21 cellular contexts compared by ENCODE assay signal in the genomic region with DNA sequence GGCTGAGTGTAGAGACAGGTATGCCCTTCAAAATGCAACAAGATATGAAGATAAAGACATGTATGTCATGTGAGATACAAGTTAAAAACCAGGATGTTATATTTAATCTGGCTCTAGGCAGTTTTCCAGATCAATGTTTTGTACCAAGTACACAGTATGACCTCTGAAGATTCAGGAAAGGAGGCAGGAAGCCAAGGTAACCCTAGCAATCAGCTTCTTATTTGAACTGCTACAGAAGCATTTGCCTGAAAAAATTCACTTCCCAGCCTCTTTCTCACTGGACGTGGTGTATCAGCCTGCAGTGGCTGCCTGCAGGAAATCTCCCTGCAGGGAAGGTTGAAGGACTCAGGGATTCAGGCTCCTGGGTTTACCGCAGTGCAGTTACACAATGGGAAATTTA. TPM values are rescaled to one million over a fixed set of nuclear protein-coding genes. Genes with fewer than 3 reads are reported as not detected.
A peak's percentile ranks its signal among the peaks of the same experiment; 100 is the strongest.
DNase-seq lines count a peak whose midpoint lies in the region; ATAC-seq, FAIRE-seq and TF ChIP-seq lines count a peak whose summit lies in the region.
"Had no signal": no experiment of that assay in that cellular context is flagged by ENCODE, and none has a peak within 500 bp of the region (broad histone marks: within the 10 kb centered on the region; RNA-seq: fewer than 3 reads in every experiment).

No MANE protein-coding gene starts in this region.

- H3K36me3 ChIP-seq in right atrium auricular region, result no peaks in the 10 kb centered on the region
- no peaks in the 10 kb centered on the region for H3K36me3 ChIP-seq in small intestine (ENCODE audit: control insufficient read depth in 2 of 2, insufficient read depth in 2 of 2, low read length in 2 of 2)
- H3K36me3 ChIP-seq: SJSA1 had no signal

- H3K27me3 ChIP-seq in right atrium auricular region (no peaks in the 10 kb centered on the region), small intestine (ENCODE audit: control insufficient read depth in 2 of 2, insufficient read depth in 2 of 2, low read length in 2 of 2) (peaks cover 0 to 3% of the 10 kb centered on the region in 2 donors)
- H3K27me3 ChIP-seq: SJSA1 had no signal

- H3K4me3 ChIP-seq in right atrium auricular region (no peak overlapping the region), small intestine (ENCODE audit: low read depth in 1 of 2, low read length in 2 of 2) (no peak overlapping the region)
- H3K4me3 ChIP-seq: PC-9, SJSA1 had no signal

- no peak for FAIRE-seq in small intestine (lab: Jason Lieb, UNC)
- FAIRE-seq: GM12892, GM18507, HepG2 had no signal

- ATAC-seq in Right ventricle myocardium inferior, result peak; percentile 34
- ATAC-seq in HG02759 (IDR thresholded peaks at IDR 0.05; ENCODE audit: unreplicated experiment), result no peak
- ATAC-seq in GM18519 (IDR thresholded peaks at IDR 0.05; ENCODE audit: low FRiP score, unreplicated experiment), result no peak
- ATAC-seq: HepG2 had no signal

- H3K27ac ChIP-seq in right atrium auricular region (no peak overlapping the region), small intestine (ENCODE audit: low read depth in 1 of 2, low read length in 1 of 2) (no peak overlapping the region)
- H3K27ac ChIP-seq: PC-9, SJSA1 had no signal

- intact Hi-C loops in Right ventricle myocardium inferior (cut with DNase I), result no loop called here

- DNase-seq in Right ventricle myocardium inferior (ENCODE audit: missing footprints), result no peak
- no peak for DNase-seq in right atrium auricular region (ENCODE audit: low spot score)
- DNase-seq in NCI-H69 (lab: John Stamatoyannopoulos, UW), result peak; percentile 74
- DNase-seq in medulla oblongata (ENCODE audit: extremely low spot score), result peak; percentile 46
- DNase-seq in small intestine, result peak; percentile 16
- DNase-seq in activated CD4-positive, alpha-beta T cell treated with anti-CD3 and anti-CD28 coated beads for 4 hours, result no peak
- DNase-seq: ACHN; CD8-positive, alpha-beta memory T cell; EL; GOT3; KG1; NCI-H1436; NCI-H2081 treated with DMSO at 0.1 percent for 48 hours; NCI-H2227 treated with DMSO at 0.1 percent for 48 hours; PC-9 had no signal

- 29 to 39% (median 32%) methylated on average over 2 of the region's 2 CpGs for WGBS in small intestine, 3 donors

- H3K9me3 ChIP-seq in right atrium auricular region (no peaks in the 10 kb centered on the region), small intestine (ENCODE audit: control insufficient read depth, low read depth) (no peaks in the 10 kb centered on the region)
- H3K9me3 ChIP-seq: SJSA1 had no signal

- H3K4me1 ChIP-seq in right atrium auricular region (no peaks in the 10 kb centered on the region), small intestine (ENCODE audit: control insufficient read depth in 2 of 2, insufficient read depth in 1 of 2, low read depth in 1 of 2, low read length in 1 of 2) (peaks cover 0 to 2% of the 10 kb centered on the region in 2 donors)
- H3K4me1 ChIP-seq: SJSA1 had no signal

- TF ChIP-seq CTCF in right atrium auricular region (IDR thresholded peaks at IDR 0.05), result no peak

RNA-seq across cellular contexts. Expression of a gene that starts 24.1 kb away (rescaled TPM):
- total RNA-seq in Right ventricle myocardium inferior (0.27 TPM), right atrium auricular region (under 1 TPM in 1 of 2 donors, not detected in 1; 0.37 TPM)
- polyA plus RNA-seq in small intestine, result 1,000 to 10,000 TPM in 1 of 3 donors, 10 to 100 TPM in 2; 58.6 to 7,751 (median 87.2) TPM
- total RNA-seq: CD8-positive, alpha-beta memory T cell; HepG2; PC-9; SJSA1 had no signal
- polyA plus RNA-seq: CD8-positive, alpha-beta memory T cell; HepG2 had no signal

Comparison
In these comparisons a context has a peak if more than half of its experiments do, and no peak if none do; other contexts are left out.
1. DNase-seq: peak in NCI-H69 (single experiment), medulla oblongata (single experiment) and small intestine (single experiment); none in Right ventricle myocardium inferior (single experiment), right atrium auricular region (single experiment) and activated CD4-positive, alpha-beta T cell treated with anti-CD3 and anti-CD28 coated beads for 4 hours (0 of 2).